8 cellular contexts compared by ENCODE assay signal in the genomic region with DNA sequence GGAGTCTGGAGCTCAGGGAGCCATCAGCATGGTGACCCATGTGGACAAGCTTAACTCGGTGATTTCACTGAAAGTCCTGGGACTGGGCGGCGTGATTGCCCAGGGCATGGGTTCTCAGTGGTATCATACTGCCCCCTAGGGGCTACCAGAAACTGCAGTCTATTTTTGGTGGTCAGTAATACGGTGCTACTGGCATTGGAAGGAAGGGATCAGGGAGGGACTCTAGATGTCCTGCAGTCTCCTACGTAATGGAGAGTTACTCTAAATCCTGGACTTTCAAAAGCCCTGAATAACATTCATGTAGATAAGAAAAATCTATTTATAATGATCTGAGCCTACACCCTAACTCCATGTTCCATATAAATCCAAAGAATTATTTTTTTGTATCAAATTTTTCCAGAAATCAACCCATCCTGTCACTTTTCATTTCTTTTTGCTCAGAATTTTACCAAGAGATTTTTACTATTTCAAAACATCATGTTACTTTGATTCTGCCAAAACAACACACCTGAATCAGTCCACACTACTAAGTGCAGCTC. TPM values are rescaled to one million over a fixed set of nuclear protein-coding genes. Genes with fewer than 3 reads are reported as not detected.
DNase-seq lines count a peak whose midpoint lies in the region; ATAC-seq and TF ChIP-seq lines count a peak whose summit lies in the region.

No MANE protein-coding gene starts in this region.

- ATAC-seq in Right ventricle myocardium inferior (peak; percentile 88), RWPE2 (ENCODE audit: low read depth) (peak; percentile 86), left cardiac atrium (peak; percentile 84 to 87), GM18868 (IDR thresholded peaks at IDR 0.05; ENCODE audit: unreplicated experiment) (no peak)

- H3K27ac ChIP-seq in RWPE2 (ENCODE audit: poor library complexity, severe bottlenecking) (no peak overlapping the region), prostate gland (no peak overlapping the region)

- H3K79me2 ChIP-seq in Loucy (ENCODE audit: insufficient read depth, low read length): no peaks in the 10 kb centered on the region

- H3K36me3 ChIP-seq in Loucy (ENCODE audit: insufficient read depth, low read length): no peaks in the 10 kb centered on the region
- no peaks in the 10 kb centered on the region for H3K36me3 ChIP-seq in RWPE2 (ENCODE audit: low read depth)
- no peaks in the 10 kb centered on the region for H3K36me3 ChIP-seq in prostate gland

- WGBS in prostate gland: 3% methylated on average over 5 of the region's 5 CpGs

- no peaks in the 10 kb centered on the region for H3K27me3 ChIP-seq in Loucy (ENCODE audit: insufficient read depth, low read length, poor library complexity, severe bottlenecking)
- no peaks in the 10 kb centered on the region for H3K27me3 ChIP-seq in RWPE2 (ENCODE audit: insufficient read depth, poor library complexity, severe bottlenecking)
- H3K27me3 ChIP-seq in prostate gland (replicated peaks; ENCODE audit: insufficient read depth): no peaks in the 10 kb centered on the region

- H3K4me2 ChIP-seq in Loucy (ENCODE audit: low read depth, low read length, poor library complexity, severe bottlenecking): no peak overlapping the region

- no peaks in the 10 kb centered on the region for H3F3A ChIP-seq in Loucy (ENCODE audit: low read depth)

- no peak overlapping the region for H3K9ac ChIP-seq in Loucy (ENCODE audit: low read depth, low read length, poor library complexity, severe bottlenecking)

- intact Hi-C loops in Right ventricle myocardium inferior (cut with DNase I): loop anchor here (5.0 kb wide), 1 partner anchor 67 kb away; no protein-coding TSS in a partner anchor
- intact Hi-C loops in cardiac septum (cut with DNase I): no loop called here
- intact Hi-C loops in left cardiac atrium (cut with DNase I): loop anchor here in 1 of 2 donors (10.0 kb wide), 1 partner anchor 55 kb away; no protein-coding TSS in a partner anchor
- intact Hi-C loops in prostate gland (cut with DNase I): loop anchor here (10.0 kb wide), 2 partner anchors 275 to 675 kb away; no protein-coding TSS in a partner anchor

- H2AFZ ChIP-seq in Loucy (ENCODE audit: low read length): no peak overlapping the region

- H3K9me2 ChIP-seq in Loucy (replicated peaks; ENCODE audit: low read depth, low read length): no peaks in the 10 kb centered on the region

- TF ChIP-seq POLR2A in prostate gland (IDR thresholded peaks at IDR 0.05): no peak

- H3K9me3 ChIP-seq in Loucy (ENCODE audit: insufficient read depth, low read depth, low read length): no peaks in the 10 kb centered on the region
- H3K9me3 ChIP-seq in RWPE2 (ENCODE audit: severe bottlenecking): no peaks in the 10 kb centered on the region
- no peaks in the 10 kb centered on the region for H3K9me3 ChIP-seq in prostate gland

- TF ChIP-seq CTCF in Loucy (conservative IDR thresholded peaks at IDR 0.05; ENCODE audit: low read length) (peak; percentile 95), RWPE2 (IDR thresholded peaks at IDR 0.05; ENCODE audit: poor library complexity, severe bottlenecking) (peak; percentile 87), prostate gland (IDR thresholded peaks at IDR 0.05) (peak; percentile 75 to 94 (median 88))

- H3K4me1 ChIP-seq in Loucy (ENCODE audit: insufficient read depth, low read length, poor library complexity, severe bottlenecking) (no peaks in the 10 kb centered on the region), RWPE2 (ENCODE audit: insufficient read depth, poor library complexity, severe bottlenecking) (no peaks in the 10 kb centered on the region), prostate gland (replicated peaks) (no peaks in the 10 kb centered on the region)

- DNase-seq in Right ventricle myocardium inferior (ENCODE audit: missing footprints) (no peak), cardiac septum (ENCODE audit: low spot score) (no peak), RWPE2 (ENCODE audit: low spot score) (no peak), amniotic epithelial cell (ENCODE audit: low read depth) (peak; percentile 67), left cardiac atrium (peak; percentile 76), prostate gland (ENCODE audit: low spot score) (peak; percentile 68)

- H3K4me3 ChIP-seq in Loucy (ENCODE audit: low read length, poor library complexity, severe bottlenecking) (no peak overlapping the region), RWPE2 (ENCODE audit: severe bottlenecking) (no peak overlapping the region), prostate gland (no peak overlapping the region)

- no peaks in the 10 kb centered on the region for H4K20me1 ChIP-seq in Loucy (ENCODE audit: insufficient read depth, low read length, poor library complexity, severe bottlenecking)

RNA-seq across cellular contexts. Expression of a gene that starts 37.3 kb away (rescaled TPM):
- total RNA-seq in Right ventricle myocardium inferior (196 TPM), cardiac septum (239 TPM), left cardiac atrium (100 to 1,000 TPM; 206 to 343 TPM), prostate gland (100 to 1,000 TPM in 1 of 2 donors, 10 to 100 TPM in 1; 71.4 to 345 TPM)

RNA-seq across cellular contexts. Expression of a gene that starts 47.9 kb away (rescaled TPM):
- total RNA-seq in Right ventricle myocardium inferior (0.22 TPM), cardiac septum (1.5 TPM), left cardiac atrium (1 to 10 TPM; 1.3 to 2.9 TPM), prostate gland (1 to 10 TPM; 5.4 to 9.4 TPM)

Comparison
In these comparisons a context has a peak if more than half of its experiments do, and no peak if none do; other contexts are left out.
1. DNase-seq: peak in amniotic epithelial cell (single experiment), left cardiac atrium (single experiment) and prostate gland (single experiment); none in Right ventricle myocardium inferior (single experiment), cardiac septum (single experiment) and RWPE2 (single experiment).
2. Peak in every context shown above with its lines, with median percentiles within 50 percentile points of each other: CTCF ChIP-seq.